Comparison of ENCODE assay signal across 7 cellular contexts in genomic region chr9:128192601-128193371, GRCh38. TPM values are rescaled to one million over a fixed set of nuclear protein-coding genes. Genes with fewer than 3 reads are reported as not detected.
DNase-seq lines count a peak whose midpoint lies in the region; ATAC-seq lines count a peak whose summit lies in the region.

No MANE protein-coding gene starts in this region.

- peak overlapping the region; percentile 95 for H3K4me3 Mint-ChIP-seq in stimulated activated memory B cell treated with anti-CD40 and anti-IgM and Interleukin-4, amounts not matched to agents 10 μg/mL and 1 μg/mL and 100 μg/mL, for 72 hours

- H3K9me3 Mint-ChIP-seq in stimulated activated memory B cell treated with anti-CD40 and anti-IgM and Interleukin-4, amounts not matched to agents 10 μg/mL and 1 μg/mL and 100 μg/mL, for 72 hours, result no peaks in the 10 kb centered on the region

- H3K36me3 Mint-ChIP-seq in stimulated activated memory B cell treated with anti-CD40 and anti-IgM and Interleukin-4, amounts not matched to agents 10 μg/mL and 1 μg/mL and 100 μg/mL, for 72 hours, result peaks cover 22% of the 10 kb centered on the region

- DNase-seq in GM03348 (ENCODE audit: low spot score) (peak; percentile 92), HS-5 (ENCODE audit: low read depth) (peak; percentile 77), RPMI8226 (peak; percentile 87), cerebellum (ENCODE audit: low spot score) (peak; percentile 92), left lobe of liver (ENCODE audit: low spot score) (peak; percentile 82)

- peaks cover 33% of the 10 kb centered on the region for H3K4me1 Mint-ChIP-seq in stimulated activated memory B cell treated with anti-CD40 and anti-IgM and Interleukin-4, amounts not matched to agents 10 μg/mL and 1 μg/mL and 100 μg/mL, for 72 hours

- H3K27ac Mint-ChIP-seq in stimulated activated memory B cell treated with anti-CD40 and anti-IgM and Interleukin-4, amounts not matched to agents 10 μg/mL and 1 μg/mL and 100 μg/mL, for 72 hours, result peak overlapping the region; percentile 94

- ATAC-seq in left lobe of liver, result peak; percentile 80
- ATAC-seq in stimulated activated memory B cell treated with anti-CD40 and anti-IgM and Interleukin-4, amounts not matched to agents 10 μg/mL and 1 μg/mL and 100 μg/mL, for 72 hours, result peak; percentile 87
- ATAC-seq in GM21528 (IDR thresholded peaks at IDR 0.05; ENCODE audit: low FRiP score, unreplicated experiment), result no peak

- H3K27me3 Mint-ChIP-seq in stimulated activated memory B cell treated with anti-CD40 and anti-IgM and Interleukin-4, amounts not matched to agents 10 μg/mL and 1 μg/mL and 100 μg/mL, for 72 hours, result no peaks in the 10 kb centered on the region

RNA-seq across cellular contexts. Expression of gene CIZ1, which starts 1.4 kb away (rescaled TPM):
- total RNA-seq in cerebellum (30.8 TPM), left lobe of liver (28.1 TPM)

RNA-seq across cellular contexts. Expression of gene DNM1, which starts 10.4 kb away (rescaled TPM):
- total RNA-seq in cerebellum (120 TPM), left lobe of liver (3.7 TPM)

RNA-seq across cellular contexts. Expression of gene BBLN, which starts 32.7 kb away (rescaled TPM):
- total RNA-seq in cerebellum (24.9 TPM), left lobe of liver (20.8 TPM)

RNA-seq across cellular contexts. Expression of gene LCN2, which starts 43.5 kb away (rescaled TPM):
- not detected for total RNA-seq in cerebellum
- 2.7 TPM for total RNA-seq in left lobe of liver

Comparison
In these comparisons a context has a peak if more than half of its experiments do, and no peak if none do; other contexts are left out.
1. RNA of gene DNM1, which starts 10.4 kb away (total RNA-seq): 120 TPM in cerebellum (single experiment); 3.7 TPM in left lobe of liver (single experiment); every median in the first group is over 10 times any median in the second.
2. Peak in every context shown above with its lines, with median percentiles within 50 percentile points of each other: DNase-seq.